9 cellular contexts compared by ENCODE assay signal in genomic region chr5:122864400-122864799, GRCh38.
"Had no signal": no experiment of that assay in that cellular context is flagged by ENCODE, and none has a peak within 500 bp of the region (broad histone marks: within the 10 kb centered on the region; RNA-seq: fewer than 3 reads in every experiment).

No MANE protein-coding gene starts in this region.

- H3K4me3 ChIP-seq: adrenal gland, dorsolateral prefrontal cortex, SJSA1 had no signal

- H3K27ac ChIP-seq: adrenal gland, dorsolateral prefrontal cortex, parathyroid adenoma, SJSA1 had no signal

- DNase-seq: activated CD4-positive, CD25-positive, alpha-beta regulatory T cell; adrenal gland; dorsolateral prefrontal cortex; endodermal cell; hippocampal formation; midbrain had no signal

- H3K27ac Mint-ChIP-seq: endodermal cell had no signal

- H3K9ac ChIP-seq: parathyroid adenoma had no signal

- H2AFZ ChIP-seq: parathyroid adenoma had no signal

- H3K36me3 ChIP-seq: adrenal gland had no signal

- H3K4me1 ChIP-seq: adrenal gland, parathyroid adenoma, SJSA1 had no signal

- H3K4me3 Mint-ChIP-seq: endodermal cell had no signal

- H3K27me3 ChIP-seq: adrenal gland, dorsolateral prefrontal cortex, SJSA1 had no signal

- H3K9me3 ChIP-seq: adrenal gland, SJSA1 had no signal

- FAIRE-seq: keratinocyte had no signal

- H3K9me3 Mint-ChIP-seq: endodermal cell had no signal
